Comparison of ENCODE assay signal across 8 cellular contexts in genomic region chr13:100394005-100394695, GRCh38.
DNase-seq lines count a peak whose midpoint lies in the region; ATAC-seq and TF ChIP-seq lines count a peak whose summit lies in the region.

No MANE protein-coding gene starts in this region.

- H3K27me3 Mint-ChIP-seq in nephron (ENCODE audit: low read depth) = no peaks in the 10 kb centered on the region

- no peaks in the 10 kb centered on the region for H3K27me3 ChIP-seq in BJ (ENCODE audit: control insufficient read depth, insufficient read depth, low read length)

- H3K4me3 Mint-ChIP-seq in nephron = no peak overlapping the region

- peak; percentile 83 for DNase-seq in BJ (ENCODE audit: low read depth)
- DNase-seq in activated CD4-positive, alpha-beta T cell treated with anti-CD3 and anti-CD28 coated beads, Interleukin-2, amount 50 U/mL, for 48 hours = peak; percentile 7 to 31
- DNase-seq in kidney tubule cell (ENCODE audit: low spot score) = no peak
- no peak for DNase-seq in SIG-M5 treated with dmso at 0.1 percent for 504 hours (lab: John Stamatoyannopoulos, UW; ENCODE audit: unreplicated experiment)
- DNase-seq in SKM-1 treated with dmso at 0.1 percent for 144 hours (lab: John Stamatoyannopoulos, UW; ENCODE audit: unreplicated experiment) = no peak

- peaks cover 26% of the 10 kb centered on the region for H3K4me1 Mint-ChIP-seq in nephron

- peaks cover 4% of the 10 kb centered on the region for H3K36me3 Mint-ChIP-seq in nephron (ENCODE audit: low read depth)

- peak overlapping the region; percentile 14 for H3K4me3 ChIP-seq in BJ (ENCODE audit: low read depth, low read length)

- H3K27ac Mint-ChIP-seq in nephron = peak overlapping the region in 2 of 3 experiments; percentile 33 to 63

- H3K36me3 ChIP-seq in BJ (ENCODE audit: control insufficient read depth, insufficient read depth, low read length) = no peaks in the 10 kb centered on the region

- ATAC-seq in GM18868 (IDR thresholded peaks at IDR 0.05; ENCODE audit: unreplicated experiment) (peak; percentile 89), HG02981 (IDR thresholded peaks at IDR 0.05; ENCODE audit: unreplicated experiment) (peak; percentile 76)

- POLR2A ChIA-PET in BJ (lab: Charles Lee) = no interaction called here

- H3K9me3 Mint-ChIP-seq in nephron = no peaks in the 10 kb centered on the region

- CTCF ChIA-PET in BJ (lab: Yijun Ruan, JAX) = no interaction called here

- TF ChIP-seq CTCF in BJ (IDR thresholded peaks at IDR 0.05; ENCODE audit: insufficient read depth, low read depth, low read length) (no peak), nephron (IDR thresholded peaks at IDR 0.05; ENCODE audit: unreplicated experiment in 3 of 3) (no peak)

Comparison
In these comparisons a context has a peak if more than half of its experiments do, and no peak if none do; other contexts are left out.
1. DNase-seq: peak in BJ (single experiment) and activated CD4-positive, alpha-beta T cell treated with anti-CD3 and anti-CD28 coated beads, Interleukin-2, amount 50 U/mL, for 48 hours (2 of 2); none in kidney tubule cell (single experiment), SIG-M5 treated with dmso at 0.1 percent for 504 hours (single experiment) and SKM-1 treated with dmso at 0.1 percent for 144 hours (single experiment).